8 cellular contexts compared by ENCODE assay signal in genomic region chr16:71847096-71847495, GRCh38. TPM values are rescaled to one million over a fixed set of nuclear protein-coding genes. Genes with fewer than 3 reads are reported as not detected.
DNase-seq lines count a peak whose midpoint lies in the region; ATAC-seq and TF ChIP-seq lines count a peak whose summit lies in the region.
"Had no signal": no experiment of that assay in that cellular context is flagged by ENCODE, and none has a peak within 500 bp of the region (broad histone marks: within the 10 kb centered on the region; RNA-seq: fewer than 3 reads in every experiment).

No MANE protein-coding gene starts in this region.

- intact Hi-C loops in activated B cell treated with CpG ODN at 0.5 μM for 24 hours (cut with micrococcal nuclease), result no loop called here

- H3K36me3 Mint-ChIP-seq in activated B cell treated with CpG ODN at 0.5 μM for 24 hours (ENCODE audit: low read depth), result peaks cover 45% of the 10 kb centered on the region
- H3K36me3 Mint-ChIP-seq in glutamatergic neuron (ENCODE audit: unreplicated experiment), result no peaks in the 10 kb centered on the region
- peaks cover 60% of the 10 kb centered on the region for H3K36me3 Mint-ChIP-seq in stimulated activated effector memory CD8-positive, alpha-beta T cell treated with anti-CD3 and anti-CD28 coated beads, Interleukin-12 subunit alpha, Interleukin-12 subunit beta, amount 100 ng/mL, for 72 hours

- H3K4me3 Mint-ChIP-seq in activated B cell treated with CpG ODN at 0.5 μM for 24 hours (peak overlapping the region; percentile 92), glutamatergic neuron (ENCODE audit: unreplicated experiment) (peak overlapping the region; percentile 93)
- H3K4me3 Mint-ChIP-seq in stimulated activated effector memory CD8-positive, alpha-beta T cell treated with anti-CD3 and anti-CD28 coated beads, Interleukin-12 subunit alpha, Interleukin-12 subunit beta, amount 100 ng/mL, for 72 hours, result peak overlapping the region; percentile 90

- H3K4me1 Mint-ChIP-seq in activated B cell treated with CpG ODN at 0.5 μM for 24 hours (peaks cover 48% of the 10 kb centered on the region), glutamatergic neuron (ENCODE audit: low read depth, unreplicated experiment) (peaks cover 7% of the 10 kb centered on the region)
- H3K4me1 Mint-ChIP-seq in stimulated activated effector memory CD8-positive, alpha-beta T cell treated with anti-CD3 and anti-CD28 coated beads, Interleukin-12 subunit alpha, Interleukin-12 subunit beta, amount 100 ng/mL, for 72 hours, result peaks cover 67% of the 10 kb centered on the region

- ATAC-seq in activated B cell treated with CpG ODN at 0.5 μM for 24 hours (ENCODE audit: low read depth), result no peak
- no peak for ATAC-seq in stimulated activated effector memory CD8-positive, alpha-beta T cell treated with anti-CD3 and anti-CD28 coated beads, Interleukin-12 subunit alpha, Interleukin-12 subunit beta, amount 100 ng/mL, for 72 hours
- ATAC-seq in GM18873 (IDR thresholded peaks at IDR 0.05; ENCODE audit: low FRiP score, unreplicated experiment), result no peak

- H3K27ac Mint-ChIP-seq in activated B cell treated with CpG ODN at 0.5 μM for 24 hours (peak overlapping the region; percentile 98), glutamatergic neuron (ENCODE audit: unreplicated experiment) (peak overlapping the region; percentile 0)
- peak overlapping the region; percentile 97 for H3K27ac Mint-ChIP-seq in stimulated activated effector memory CD8-positive, alpha-beta T cell treated with anti-CD3 and anti-CD28 coated beads, Interleukin-12 subunit alpha, Interleukin-12 subunit beta, amount 100 ng/mL, for 72 hours

- H3K9me3 Mint-ChIP-seq in activated B cell treated with CpG ODN at 0.5 μM for 24 hours (no peaks in the 10 kb centered on the region), glutamatergic neuron (ENCODE audit: unreplicated experiment) (peaks cover 3% of the 10 kb centered on the region)
- no peaks in the 10 kb centered on the region for H3K9me3 Mint-ChIP-seq in stimulated activated effector memory CD8-positive, alpha-beta T cell treated with anti-CD3 and anti-CD28 coated beads, Interleukin-12 subunit alpha, Interleukin-12 subunit beta, amount 100 ng/mL, for 72 hours

- POLR2A ChIA-PET in activated B cell treated with CpG ODN at 0.5 μM for 24 hours (lab: Charles Lee), result interaction anchor here (1.1 to 1.3 kb wide), 3 partner anchors 36 to 48 kb away, joined by 4 to 16 read pairs (median 6); partner anchors contain the start of gene AP1G1

- H3K27me3 Mint-ChIP-seq in activated B cell treated with CpG ODN at 0.5 μM for 24 hours, result no peaks in the 10 kb centered on the region
- peaks cover 2% of the 10 kb centered on the region for H3K27me3 Mint-ChIP-seq in glutamatergic neuron (ENCODE audit: unreplicated experiment)

- CTCF ChIA-PET in activated B cell treated with CpG ODN at 0.5 μM for 24 hours (lab: Charles Lee), result no interaction called here

- no peak for DNase-seq in HFF-Myc (ENCODE audit: extremely low read depth, low read depth)
- DNase-seq in activated B cell treated with CpG ODN at 0.5 μM for 24 hours, result no peak
- DNase-seq in glutamatergic neuron, result no peak
- no peak for DNase-seq in stimulated activated effector memory CD8-positive, alpha-beta T cell treated with anti-CD3 and anti-CD28 coated beads, Interleukin-12 subunit alpha, Interleukin-12 subunit beta, amount 100 ng/mL, for 72 hours (ENCODE audit: low spot score in 2 of 2)
- no peak for DNase-seq in COR-L47 (lab: John Stamatoyannopoulos, UW)
- DNase-seq in MV-4-11 (lab: John Stamatoyannopoulos, UW), result no peak
- DNase-seq: NCI-H1048 had no signal

- H3K4me3 ChIP-seq in HFF-Myc (replicated peaks; ENCODE audit: low read depth, low read length), result peak overlapping the region; percentile 98

- no peak for TF ChIP-seq CTCF in HFF-Myc (IDR thresholded peaks at IDR 0.05; ENCODE audit: low read depth, low read length, missing control alignments)
- no peak for TF ChIP-seq CTCF in activated B cell treated with CpG ODN at 0.5 μM for 24 hours (IDR thresholded peaks at IDR 0.05)
- TF ChIP-seq CTCF in glutamatergic neuron (IDR thresholded peaks at IDR 0.05; ENCODE audit: partially characterized antibody, unreplicated experiment), result no peak

RNA-seq across cellular contexts. Expression of gene ATXN1L, which starts 1.3 kb away (rescaled TPM):
- total RNA-seq in activated B cell treated with CpG ODN at 0.5 μM for 24 hours (24.9 and 28.3 TPM in 2 replicates), glutamatergic neuron (ENCODE audit: unreplicated experiment) (27.6 TPM)

RNA-seq across cellular contexts. Expression of gene ZNF821, which starts 36.9 kb away (rescaled TPM):
- total RNA-seq in activated B cell treated with CpG ODN at 0.5 μM for 24 hours (10.6 and 13.6 TPM in 2 replicates), glutamatergic neuron (ENCODE audit: unreplicated experiment) (40.9 TPM)

RNA-seq across cellular contexts. Expression of gene AP1G1, which starts 38.5 kb away (rescaled TPM):
- total RNA-seq in activated B cell treated with CpG ODN at 0.5 μM for 24 hours (112 and 120 TPM in 2 replicates), glutamatergic neuron (ENCODE audit: unreplicated experiment) (104 TPM)

RNA-seq across cellular contexts. Expression of gene IST1, which starts 48.2 kb away (rescaled TPM):
- 199 and 206 TPM in 2 replicates for total RNA-seq in activated B cell treated with CpG ODN at 0.5 μM for 24 hours
- 271 TPM for total RNA-seq in glutamatergic neuron (ENCODE audit: unreplicated experiment)

Comparison
In these comparisons a context has a peak if more than half of its experiments do, and no peak if none do; other contexts are left out.
1. H3K27ac Mint-ChIP-seq: peak in every context shown above with its lines; median percentile 98 in activated B cell treated with CpG ODN at 0.5 μM for 24 hours; 97 in stimulated activated effector memory CD8-positive, alpha-beta T cell treated with anti-CD3 and anti-CD28 coated beads, Interleukin-12 subunit alpha, Interleukin-12 subunit beta, amount 100 ng/mL, for 72 hours; 0 in glutamatergic neuron.